28 cellular contexts compared by ENCODE assay signal in the genomic region with DNA sequence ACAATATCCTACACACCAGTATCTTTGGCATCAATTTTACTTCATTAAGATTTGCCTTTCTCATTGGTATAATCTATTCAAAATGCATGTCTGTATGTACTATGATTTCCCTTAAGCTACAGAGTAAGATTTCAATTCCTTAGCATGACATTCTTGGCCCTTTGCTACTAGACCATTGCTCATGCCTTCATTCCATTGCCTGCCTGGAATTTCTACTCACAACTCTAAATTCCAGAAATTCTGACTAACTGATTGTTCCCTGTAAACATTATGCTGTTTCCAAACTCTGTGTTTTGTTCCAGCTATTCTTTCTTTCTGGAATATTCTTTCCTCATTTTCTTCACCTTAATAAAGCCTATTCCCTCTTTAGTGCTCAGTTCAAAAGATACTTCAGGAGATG.
"Had no signal": no experiment of that assay in that cellular context is flagged by ENCODE, and none has a peak within 500 bp of the region (broad histone marks: within the 10 kb centered on the region; RNA-seq: fewer than 3 reads in every experiment).

No MANE protein-coding gene starts in this region.

- H3K27ac Mint-ChIP-seq: activated CD8-positive, alpha-beta T cell treated with anti-CD3 and anti-CD28 coated beads, Interleukin-2, amount 10 ng/mL, durations not matched to agents 7 days and 5 days; activated naive CD4-positive, alpha-beta T cell treated with anti-CD3 and anti-CD28 coated beads, Interleukin-2, amount 50 U/mL, for 72 hours; effector memory CD8-positive, alpha-beta T cell; stimulated activated memory B cell treated with anti-CD40 and anti-IgM and Interleukin-4, amounts not matched to agents 10 μg/mL and 1 μg/mL and 100 μg/mL, for 72 hours had no signal

- H3K4me3 ChIP-seq: adrenal gland, ascending aorta, colonic mucosa, dorsolateral prefrontal cortex, esophagus muscularis mucosa, right lobe of liver, stomach, suprapubic skin, transverse colon, uterus had no signal

- DNase-seq: activated CD4-positive, alpha-beta T cell treated with anti-CD3 and anti-CD28 coated beads, Interleukin-2, amount 50 U/mL, for 1 hour; activated CD4-positive, CD25-positive, alpha-beta regulatory T cell treated with anti-CD3 and anti-CD28 coated beads, Interleukin-2, amount 50 U/mL, for 72 hours; activated CD8-positive, alpha-beta T cell treated with anti-CD3 and anti-CD28 coated beads, Interleukin-2, amount 10 ng/mL, durations not matched to agents 7 days and 5 days; activated gamma-delta T cell treated with Interleukin-2 at 50 U/mL for 16 hours; adrenal gland; central memory CD4-positive, alpha-beta T cell; colonic mucosa; dorsolateral prefrontal cortex; effector memory CD8-positive, alpha-beta T cell; kidney; left ventricle myocardium superior; mammary epithelial cell; nucleus accumbens; right lobe of liver; small intestine; stimulated activated CD4-positive, alpha-beta T cell treated with anti-CD3 and anti-CD28 coated beads, Interleukin-15, amount 100 ng/mL, for 24 hours; stomach; SW 1271; T-helper 2 cell; transverse colon; uterus had no signal

- ATAC-seq: activated CD8-positive, alpha-beta T cell treated with anti-CD3 and anti-CD28 coated beads, Interleukin-2, amount 10 ng/mL, durations not matched to agents 7 days and 5 days; activated naive CD4-positive, alpha-beta T cell treated with anti-CD3 and anti-CD28 coated beads, Interleukin-2, amount 50 U/mL, for 72 hours; effector memory CD8-positive, alpha-beta T cell; left ventricle myocardium superior; right lobe of liver; stimulated activated memory B cell treated with anti-CD40 and anti-IgM and Interleukin-4, amounts not matched to agents 10 μg/mL and 1 μg/mL and 100 μg/mL, for 72 hours had no signal

- H3K9me3 ChIP-seq: adrenal gland, ascending aorta, colonic mucosa, esophagus muscularis mucosa, right lobe of liver, stomach, suprapubic skin, transverse colon, uterus had no signal

- H3K36me3 Mint-ChIP-seq: activated naive CD4-positive, alpha-beta T cell treated with anti-CD3 and anti-CD28 coated beads, Interleukin-2, amount 50 U/mL, for 72 hours; stimulated activated memory B cell treated with anti-CD40 and anti-IgM and Interleukin-4, amounts not matched to agents 10 μg/mL and 1 μg/mL and 100 μg/mL, for 72 hours had no signal

- H3K36me3 ChIP-seq: adrenal gland, ascending aorta, colonic mucosa, esophagus muscularis mucosa, right lobe of liver, stomach, suprapubic skin, transverse colon, uterus had no signal

- H3K27ac ChIP-seq: adrenal gland, ascending aorta, colonic mucosa, dorsolateral prefrontal cortex, esophagus muscularis mucosa, right lobe of liver, stomach, suprapubic skin, transverse colon, uterus, VCaP had no signal

- H3K27me3 Mint-ChIP-seq: effector memory CD8-positive, alpha-beta T cell; stimulated activated memory B cell treated with anti-CD40 and anti-IgM and Interleukin-4, amounts not matched to agents 10 μg/mL and 1 μg/mL and 100 μg/mL, for 72 hours had no signal

- H3K4me1 ChIP-seq: adrenal gland, ascending aorta, colonic mucosa, right lobe of liver, stomach, suprapubic skin, transverse colon, uterus had no signal

- FAIRE-seq: endothelial cell of umbilical vein, kidney, small intestine had no signal

- H3K4me3 Mint-ChIP-seq: activated CD8-positive, alpha-beta T cell treated with anti-CD3 and anti-CD28 coated beads, Interleukin-2, amount 10 ng/mL, durations not matched to agents 7 days and 5 days; effector memory CD8-positive, alpha-beta T cell; stimulated activated memory B cell treated with anti-CD40 and anti-IgM and Interleukin-4, amounts not matched to agents 10 μg/mL and 1 μg/mL and 100 μg/mL, for 72 hours had no signal

- H3K4me1 Mint-ChIP-seq: stimulated activated memory B cell treated with anti-CD40 and anti-IgM and Interleukin-4, amounts not matched to agents 10 μg/mL and 1 μg/mL and 100 μg/mL, for 72 hours had no signal

- H3K27me3 ChIP-seq: adrenal gland, ascending aorta, colonic mucosa, dorsolateral prefrontal cortex, esophagus muscularis mucosa, right lobe of liver, stomach, suprapubic skin, transverse colon, uterus had no signal
